In the genomic region with DNA sequence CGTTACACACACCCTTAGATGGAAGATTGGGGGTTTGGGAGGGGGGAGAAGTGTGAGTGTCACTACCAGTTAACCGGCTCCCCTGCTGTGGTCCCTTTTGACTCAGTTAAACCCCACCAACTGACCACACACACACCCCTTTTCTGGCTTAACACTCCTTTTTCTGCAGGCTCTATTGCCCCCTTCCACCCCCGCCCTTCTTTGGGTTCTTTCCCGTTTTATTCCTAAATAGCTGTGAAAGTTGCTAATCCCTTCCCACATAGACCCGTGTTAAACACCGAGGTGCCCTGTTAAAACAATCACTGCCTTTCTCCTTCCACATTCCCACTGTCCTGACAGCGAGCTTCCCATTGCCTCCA, we compare ENCODE assay signal across 8 cellular contexts. TPM values are rescaled to one million over a fixed set of nuclear protein-coding genes. Genes with fewer than 3 reads are reported as not detected.
DNase-seq lines count a peak whose midpoint lies in the region; ATAC-seq and TF ChIP-seq lines count a peak whose summit lies in the region.

No MANE protein-coding gene starts in this region.

- peak overlapping the region; percentile 73 for H2AFZ ChIP-seq in mammary epithelial cell (ENCODE audit: low read depth, low read length)

- no peak for TF ChIP-seq POLR2A in uterus (IDR thresholded peaks at IDR 0.05)

- ATAC-seq in left cardiac atrium (no peak), HG03097 (IDR thresholded peaks at IDR 0.05; ENCODE audit: low FRiP score, unreplicated experiment) (no peak), GM18498 (IDR thresholded peaks at IDR 0.05; ENCODE audit: unreplicated experiment) (no peak)

- TF ChIP-seq CTCF in right atrium auricular region (IDR thresholded peaks at IDR 0.05) (no peak), mammary epithelial cell (conservative IDR thresholded peaks at IDR 0.05 in 1 of 2, IDR thresholded peaks at IDR 0.05 in 1 of 2; ENCODE audit: extremely low read depth in 1 of 2, insufficient read depth in 1 of 2, low read depth in 1 of 2, low read length in 2 of 2) (no peak), uterus (IDR thresholded peaks at IDR 0.05) (no peak)

- H3K9ac ChIP-seq in mammary epithelial cell (ENCODE audit: insufficient read depth, low read length) = no peak overlapping the region

- no TSS peak for BruUV-seq in mammary epithelial cell (replicated peaks; lab: Mats Ljungman, UMichigan)

- H3K27me3 ChIP-seq in right atrium auricular region (no peaks in the 10 kb centered on the region), mammary epithelial cell (ENCODE audit: insufficient read depth, low read length) (peaks cover 34% of the 10 kb centered on the region), mononuclear cell (ENCODE audit: insufficient read depth, low read length) (peaks cover 64% of the 10 kb centered on the region), uterus (no peaks in the 10 kb centered on the region)

- H3K9me3 ChIP-seq in right atrium auricular region (no peaks in the 10 kb centered on the region), mammary epithelial cell (replicated peaks; ENCODE audit: insufficient read depth, low read length) (no peaks in the 10 kb centered on the region), mononuclear cell (ENCODE audit: low read depth, low read length) (no peaks in the 10 kb centered on the region), uterus (no peaks in the 10 kb centered on the region)

- no peak for DNase-seq in right atrium auricular region (ENCODE audit: low spot score)
- DNase-seq in left cardiac atrium = no peak
- no peak for DNase-seq in mammary epithelial cell
- no peak for DNase-seq in uterus
- DNase-seq in NCI-H748 (lab: John Stamatoyannopoulos, UW; ENCODE audit: unreplicated experiment) = no peak

- peak overlapping the region; percentile 100 for H3K4me2 ChIP-seq in mammary epithelial cell (ENCODE audit: insufficient read depth, low read depth, low read length)

- CTCF ChIA-PET in mammary epithelial cell (lab: Charles Lee; ENCODE audit: low non-redundant PET) = no interaction called here

- in situ Hi-C loops in mammary epithelial cell (cut with MboI; ENCODE audit: low sequenced_read_pairs in 2 of 2) = no loop called here

- dilution Hi-C loops in mammary epithelial cell (cut with HindIII; ENCODE audit: low sequenced_read_pairs) = no loop called here

- 13% methylated on average over 6 of the region's 7 CpGs for WGBS in mammary epithelial cell (ENCODE audit: low coverage, missing lambda C conversion rate)

- H3K4me1 ChIP-seq in right atrium auricular region (peaks cover 0 to 25% of the 10 kb centered on the region in 2 donors), mammary epithelial cell (ENCODE audit: insufficient read depth, low read length) (peaks cover 26% of the 10 kb centered on the region), mononuclear cell (ENCODE audit: insufficient read depth, low read length) (peaks cover 43% of the 10 kb centered on the region), uterus (no peaks in the 10 kb centered on the region)

- H4K20me1 ChIP-seq in mammary epithelial cell (ENCODE audit: insufficient read depth, low read length) = no peaks in the 10 kb centered on the region

- no peaks in the 10 kb centered on the region for H3K79me2 ChIP-seq in mammary epithelial cell (ENCODE audit: insufficient read depth, low read length)

- intact Hi-C loops in left cardiac atrium (cut with DNase I) (loop anchor here in 1 of 2 donors (10.0 kb wide), 1 partner anchor 161 kb away; no protein-coding TSS in a partner anchor), mammary epithelial cell (cut with micrococcal nuclease) (no loop called here), uterus (cut with DNase I; ENCODE audit: low total_unique reads) (no loop called here)

- H3K4me3 ChIP-seq in right atrium auricular region (peak overlapping the region; percentile 88), mammary epithelial cell (replicated peaks in 1 of 3; ENCODE audit: insufficient read depth in 1 of 3, low read depth in 2 of 3, low read length in 3 of 3) (peak overlapping the region in 2 of 3 experiments; percentile 48 to 49), mononuclear cell (ENCODE audit: low read length) (peak overlapping the region; percentile 62), uterus (peak overlapping the region; percentile 92 to 93)

- peak overlapping the region; percentile 93 to 97 for H3K27ac ChIP-seq in right atrium auricular region
- no peak overlapping the region for H3K27ac ChIP-seq in mammary epithelial cell (ENCODE audit: insufficient read depth, low read depth, low read length)
- peak overlapping the region; percentile 92 to 96 for H3K27ac ChIP-seq in uterus

- H3K36me3 ChIP-seq in right atrium auricular region (no peaks in the 10 kb centered on the region), mammary epithelial cell (ENCODE audit: insufficient read depth, low read length) (no peaks in the 10 kb centered on the region), uterus (no peaks in the 10 kb centered on the region)

RNA-seq across cellular contexts. Expression of a gene that starts 3.7 kb away (rescaled TPM):
- 10 to 100 TPM; 15.7 to 39.9 TPM for total RNA-seq in right atrium auricular region
- 10 to 100 TPM; 18.4 to 23.8 TPM for total RNA-seq in left cardiac atrium
- 1 to 10 TPM in 1 of 2 donors, under 1 TPM in 1; 0.40 to 1.2 TPM for total RNA-seq in mammary epithelial cell
- 0.03 TPM for polyA plus RNA-seq in mammary epithelial cell
- not detected for polyA minus RNA-seq in mammary epithelial cell
- total RNA-seq in mononuclear cell = 29.1 TPM
- total RNA-seq in uterus = 10 to 100 TPM in 3 of 4 donors, 1 to 10 TPM in 1; 10.0 to 46.7 (median 12.5) TPM

Comparison
In these comparisons a context has a peak if more than half of its experiments do, and no peak if none do; other contexts are left out.
1. RNA of a gene that starts 3.7 kb away (total RNA-seq): 15.7 to 39.9 TPM in right atrium auricular region, 29.1 TPM in mononuclear cell (single experiment), 18.4 to 23.8 TPM in left cardiac atrium and 10.0 to 46.7 TPM in uterus; 0.40 to 1.2 TPM in mammary epithelial cell; every median in the first group is over 4 times any median in the second.
2. Peak in every context shown above with its lines, with median percentiles within 50 percentile points of each other: H3K4me3 ChIP-seq.